In genomic region chr17:41740506-41740905, GRCh38 we compare ENCODE assay signal across 2 cellular contexts.
A peak's percentile ranks its signal among the peaks of the same experiment; 100 is the strongest.
TF ChIP-seq lines count a peak whose summit lies in the region.

No MANE protein-coding gene starts in this region.

TF ChIP-seq in Ishikawa, 13 proteins besides CTCF, POLR2A, EP300 and RAD21:
- TF ChIP-seq NFIC (IDR thresholded peaks at IDR 0.05) (no peak), TAF1 (IDR thresholded peaks at IDR 0.05; ENCODE audit: low read depth) (0 out of 2 replicates have a peak, but pooled peaks have one; percentile 20)

TF ChIP-seq in K562, 482 proteins besides CTCF, POLR2A, EP300 and RAD21:
- TF ChIP-seq HDAC2 (IDR thresholded peaks at IDR 0.05) (peak; percentile 55; the same call in 1 of the 2 replicates), ADNP (tag; IDR thresholded peaks at IDR 0.05) (0 out of 2 replicates have a peak, but pooled peaks have one; percentile 27), KDM5B (IDR thresholded peaks at IDR 0.05; ENCODE audit: insufficient replicate concordance, low read depth, low read length) (no peak), KDM1A (IDR thresholded peaks at IDR 0.05) (peak; percentile 40 to 61; a peak in 3 of 4 replicates), E2F4 (CRISPR knock-in tag; IDR thresholded peaks at IDR 0.05; ENCODE audit: low read depth) (no peak), RCOR1 (IDR thresholded peaks at IDR 0.05; ENCODE audit: borderline replicate concordance in 1 of 2, low read depth in 2 of 2, low read length in 2 of 2) (0 out of 4 replicates have a peak, but pooled peaks of 1 of the 2 experiments have one; percentile 30), ZFP36 (IDR thresholded peaks at IDR 0.05; ENCODE audit: low read depth, low read length, partially characterized antibody) (peak; percentile 89), MLX (CRISPR knock-in tag; conservative IDR thresholded peaks at IDR 0.05) (no peak), RBM25 (IDR thresholded peaks at IDR 0.05; ENCODE audit: low read depth, low read length, severe bottlenecking) (peak; percentile 98), BCOR (IDR thresholded peaks at IDR 0.05) (peak; percentile 83), POLR2B (IDR thresholded peaks at IDR 0.05; ENCODE audit: low read depth, partially characterized antibody) (no peak), SMC3 (conservative IDR thresholded peaks at IDR 0.05; ENCODE audit: insufficient read depth, low read depth, low read length) (no peak), JUNB (CRISPR knock-in tag; conservative IDR thresholded peaks at IDR 0.05) (no peak), ETV1 (tag; conservative IDR thresholded peaks at IDR 0.05; ENCODE audit: low read depth) (0 out of 2 replicates have a peak, but pooled peaks have one; percentile 24), CUX1 (CRISPR knock-in tag; IDR thresholded peaks at IDR 0.05) (no peak)
